11 cellular contexts compared by ENCODE assay signal in the genomic region with DNA sequence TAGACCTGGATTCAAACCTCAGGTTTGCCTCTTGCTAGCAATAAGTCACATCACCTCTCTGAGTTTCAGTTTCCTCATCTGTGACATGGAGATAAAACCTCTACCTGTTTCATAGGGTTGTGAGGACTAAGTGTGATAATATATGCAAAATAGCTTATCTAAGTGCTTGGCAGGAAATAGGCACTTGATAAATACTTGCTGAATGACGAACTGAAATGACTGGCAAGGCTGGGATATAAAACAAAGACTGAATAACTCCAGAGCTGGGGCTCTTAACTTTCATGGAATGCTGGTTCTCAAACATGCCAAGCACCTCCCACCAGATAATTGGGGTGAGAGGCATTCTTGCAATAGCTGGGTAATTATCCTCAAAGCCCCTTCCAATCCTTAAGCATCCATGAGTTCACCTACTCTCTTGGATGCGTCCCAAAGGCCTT.
DNase-seq lines count a peak whose midpoint lies in the region; ATAC-seq and TF ChIP-seq lines count a peak whose summit lies in the region.
"Had no signal": no experiment of that assay in that cellular context is flagged by ENCODE, and none has a peak within 500 bp of the region (broad histone marks: within the 10 kb centered on the region; RNA-seq: fewer than 3 reads in every experiment).

No MANE protein-coding gene starts in this region.

- peak; percentile 21 for DNase-seq in DMS53 (lab: John Stamatoyannopoulos, UW)
- DNase-seq in DMS53 treated with DMSO at 0.1 percent for 48 hours (lab: John Stamatoyannopoulos, UW; ENCODE audit: unreplicated experiment): no peak
- DNase-seq in SW 1271 (lab: John Stamatoyannopoulos, UW): peak; percentile 86 to 91
- peak; percentile 24 for DNase-seq in foreskin melanocyte
- no peak for DNase-seq in suprapubic skin (ENCODE audit: low spot score in 2 of 2)
- no peak for DNase-seq in Karpas-422
- DNase-seq in natural killer cell: no peak
- DNase-seq in effector CD8-positive, alpha-beta T cell (lab: John Stamatoyannopoulos, UW): no peak
- DNase-seq: NCI-H2029; stimulated activated CD4-positive, alpha-beta T cell treated with anti-CD3 and anti-CD28 coated beads, Interleukin-4, amount 100 ng/mL, for 1 hour had no signal

- no peak overlapping the region for H3K4me3 Mint-ChIP-seq in natural killer cell

- no peak overlapping the region for H3K4me2 ChIP-seq in Karpas-422 (ENCODE audit: low read depth, low read length, poor library complexity, severe bottlenecking)

- no peak overlapping the region for H3K4me3 ChIP-seq in suprapubic skin
- H3K4me3 ChIP-seq in Karpas-422 (ENCODE audit: low read length): no peak overlapping the region

- H3K27me3 ChIP-seq in suprapubic skin: no peaks in the 10 kb centered on the region
- no peaks in the 10 kb centered on the region for H3K27me3 ChIP-seq in Karpas-422 (ENCODE audit: low read length)

- H3K4me1 ChIP-seq in suprapubic skin: peaks cover 78% of the 10 kb centered on the region
- peaks cover 14% of the 10 kb centered on the region for H3K4me1 ChIP-seq in Karpas-422 (ENCODE audit: low read length)

- H3K9me3 Mint-ChIP-seq in natural killer cell: no peaks in the 10 kb centered on the region

- WGBS in suprapubic skin: 52% methylated on average over 2 of the region's 2 CpGs

- H3K27me3 Mint-ChIP-seq in natural killer cell (ENCODE audit: low read depth in 2 of 2): peaks cover 0 to 3% of the 10 kb centered on the region in 2 donors

- H3K9ac ChIP-seq in Karpas-422 (ENCODE audit: low read length): no peak overlapping the region

- no peak for TF ChIP-seq POLR2A in suprapubic skin (IDR thresholded peaks at IDR 0.05)

- peak overlapping the region; percentile 91 for H3K27ac ChIP-seq in suprapubic skin
- no peak overlapping the region for H3K27ac ChIP-seq in Karpas-422 (ENCODE audit: low read length)
- H3K27ac ChIP-seq: 22Rv1 had no signal

- no peaks in the 10 kb centered on the region for H4K20me1 ChIP-seq in Karpas-422 (ENCODE audit: insufficient read depth, low read depth, low read length)

- no peak for TF ChIP-seq CTCF in suprapubic skin (IDR thresholded peaks at IDR 0.05)
- TF ChIP-seq CTCF in natural killer cell (IDR thresholded peaks at IDR 0.05): no peak

- peaks cover 26 to 46% of the 10 kb centered on the region in 2 donors for H3K4me1 Mint-ChIP-seq in natural killer cell

- TF ChIP-seq EP300 in suprapubic skin (IDR thresholded peaks at IDR 0.05): no peak

- intact Hi-C loops in natural killer cell (cut with micrococcal nuclease): no loop called here

- H3K9me2 ChIP-seq in Karpas-422 (replicated peaks; ENCODE audit: insufficient read depth, low read length): no peaks in the 10 kb centered on the region

- no peaks in the 10 kb centered on the region for H3K36me3 Mint-ChIP-seq in natural killer cell

- no peak for ATAC-seq in natural killer cell

- no peak overlapping the region for H3K27ac Mint-ChIP-seq in natural killer cell

- H3K9me3 ChIP-seq in suprapubic skin (no peaks in the 10 kb centered on the region), Karpas-422 (ENCODE audit: low read length) (no peaks in the 10 kb centered on the region)

- no peaks in the 10 kb centered on the region for H3K79me2 ChIP-seq in Karpas-422 (ENCODE audit: low read length)

- no peaks in the 10 kb centered on the region for H3K36me3 ChIP-seq in suprapubic skin
- no peaks in the 10 kb centered on the region for H3K36me3 ChIP-seq in Karpas-422 (ENCODE audit: insufficient read depth, low read length)

- H2AFZ ChIP-seq in Karpas-422 (ENCODE audit: low read length): no peak overlapping the region

Comparison
In these comparisons a context has a peak if more than half of its experiments do, and no peak if none do; other contexts are left out.
1. DNase-seq: peak in DMS53 (single experiment), SW 1271 (2 of 2) and foreskin melanocyte (single experiment); none in DMS53 treated with DMSO at 0.1 percent for 48 hours (single experiment), suprapubic skin (0 of 2), Karpas-422 (single experiment), natural killer cell (single experiment) and effector CD8-positive, alpha-beta T cell (single experiment).